In the genomic region with DNA sequence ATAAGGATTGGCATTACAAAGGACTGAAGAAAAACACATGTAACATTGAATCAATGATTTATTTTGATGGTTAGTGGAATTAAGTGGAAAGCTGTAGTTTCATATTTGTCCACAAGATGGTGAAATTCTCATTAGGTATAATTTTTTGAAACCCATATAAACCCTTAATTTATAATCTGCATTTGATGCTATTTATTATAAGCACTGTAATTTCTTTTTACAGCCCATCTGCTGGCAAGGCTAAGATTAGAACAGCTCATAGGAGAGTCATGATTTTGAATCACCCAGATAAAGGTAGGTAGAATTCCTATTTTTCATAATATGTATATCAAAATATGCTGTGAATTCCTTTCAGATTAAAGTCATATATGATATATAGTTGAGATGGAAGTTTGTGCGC, we compare ENCODE assay signal across 8 cellular contexts.
DNase-seq lines count a peak whose midpoint lies in the region; ATAC-seq and TF ChIP-seq lines count a peak whose summit lies in the region.

No MANE protein-coding gene starts in this region.

- intact Hi-C loops in activated naive CD4-positive, alpha-beta T cell treated with anti-CD3 and anti-CD28 coated beads for 36 hours (cut with micrococcal nuclease): no loop called here

- no peak overlapping the region for H3K4me3 ChIP-seq in choroid plexus epithelial cell (ENCODE audit: low read depth, low read length)

- DNase-seq in GM03348 (ENCODE audit: low spot score) (peak; percentile 34), NCI-H2081 (lab: John Stamatoyannopoulos, UW) (peak; percentile 5 to 36), choroid plexus epithelial cell (ENCODE audit: low read depth) (peak; percentile 68), omental fat pad (ENCODE audit: low spot score) (no peak), 8988T (no peak)
- DNase-seq in stimulated activated CD4-positive, alpha-beta T cell treated with anti-CD3 and anti-CD28 coated beads, Interleukin-12 subunit alpha, Interleukin-12 subunit beta, amount 100 ng/mL, for 4 hours: no peak
- no peak for DNase-seq in activated naive CD4-positive, alpha-beta T cell treated with anti-CD3 and anti-CD28 coated beads for 36 hours

- H3K27me3 Mint-ChIP-seq in activated naive CD4-positive, alpha-beta T cell treated with anti-CD3 and anti-CD28 coated beads for 36 hours (ENCODE audit: low read depth): no peaks in the 10 kb centered on the region

- H3K36me3 Mint-ChIP-seq in activated naive CD4-positive, alpha-beta T cell treated with anti-CD3 and anti-CD28 coated beads for 36 hours (ENCODE audit: low read depth): peaks cover 21% of the 10 kb centered on the region

- no peak overlapping the region for H3K4me3 Mint-ChIP-seq in activated naive CD4-positive, alpha-beta T cell treated with anti-CD3 and anti-CD28 coated beads for 36 hours

- H3K27ac Mint-ChIP-seq in activated naive CD4-positive, alpha-beta T cell treated with anti-CD3 and anti-CD28 coated beads for 36 hours: no peak overlapping the region

- ATAC-seq in omental fat pad (ENCODE audit: low FRiP score) (peak; percentile 64), HG03159 (IDR thresholded peaks at IDR 0.05; ENCODE audit: unreplicated experiment) (no peak)

- peak; percentile 55 for TF ChIP-seq CTCF in choroid plexus epithelial cell (conservative IDR thresholded peaks at IDR 0.05; ENCODE audit: low read depth, low read length)
- no peak for TF ChIP-seq CTCF in omental fat pad (IDR thresholded peaks at IDR 0.05)

- H3K9me3 Mint-ChIP-seq in activated naive CD4-positive, alpha-beta T cell treated with anti-CD3 and anti-CD28 coated beads for 36 hours: peaks cover 3% of the 10 kb centered on the region

- H3K4me1 Mint-ChIP-seq in activated naive CD4-positive, alpha-beta T cell treated with anti-CD3 and anti-CD28 coated beads for 36 hours (ENCODE audit: low read depth): peaks cover 12% of the 10 kb centered on the region

- CTCF ChIA-PET in activated naive CD4-positive, alpha-beta T cell treated with anti-CD3 and anti-CD28 coated beads for 36 hours (lab: Charles Lee): interaction anchor here (0.7 to 1.8 kb wide), 6 partner anchors 11 to 116 kb away, joined by 3 to 7 read pairs (median 4); partner anchors contain the start of genes DNAJC15 and EPSTI1

Comparison
In these comparisons a context has a peak if more than half of its experiments do, and no peak if none do; other contexts are left out.
1. DNase-seq: peak in GM03348 (single experiment), NCI-H2081 (2 of 2) and choroid plexus epithelial cell (single experiment); none in omental fat pad (single experiment), stimulated activated CD4-positive, alpha-beta T cell treated with anti-CD3 and anti-CD28 coated beads, Interleukin-12 subunit alpha, Interleukin-12 subunit beta, amount 100 ng/mL, for 4 hours (single experiment), activated naive CD4-positive, alpha-beta T cell treated with anti-CD3 and anti-CD28 coated beads for 36 hours (single experiment) and 8988T (single experiment).